Comparison of ENCODE assay signal across 24 cellular contexts in genomic region chr4:1591107-1591506, GRCh38.
"Had no signal": no experiment of that assay in that cellular context is flagged by ENCODE, and none has a peak within 500 bp of the region (broad histone marks: within the 10 kb centered on the region; RNA-seq: fewer than 3 reads in every experiment).

No MANE protein-coding gene starts in this region.

- H3K27me3 ChIP-seq: ovary, right lobe of liver, thyroid gland had no signal

- H3K27ac ChIP-seq: dorsolateral prefrontal cortex, epithelial cell of prostate, gastrocnemius medialis, left lung, lower lobe of right lung, ovary, psoas muscle, right lobe of liver, stomach, thyroid gland had no signal

- H3K27ac Mint-ChIP-seq: naive thymus-derived CD8-positive, alpha-beta T cell; nephron progenitor cell; stimulated activated effector memory CD8-positive, alpha-beta T cell treated with anti-CD3 and anti-CD28 coated beads, Interleukin-12 subunit alpha, Interleukin-12 subunit beta, amount 100 ng/mL, for 72 hours; type B pancreatic cell had no signal

- H3K36me3 Mint-ChIP-seq: stimulated activated effector memory CD8-positive, alpha-beta T cell treated with anti-CD3 and anti-CD28 coated beads, Interleukin-12 subunit alpha, Interleukin-12 subunit beta, amount 100 ng/mL, for 72 hours; type B pancreatic cell had no signal

- ATAC-seq: esophagus mucosa; gastrocnemius medialis; naive thymus-derived CD8-positive, alpha-beta T cell; psoas muscle; right lobe of liver; stimulated activated effector memory CD8-positive, alpha-beta T cell treated with anti-CD3 and anti-CD28 coated beads, Interleukin-12 subunit alpha, Interleukin-12 subunit beta, amount 100 ng/mL, for 72 hours had no signal

- H3K4me1 ChIP-seq: gastrocnemius medialis, left lung, lower lobe of right lung, psoas muscle, right lobe of liver, stomach, thyroid gland had no signal

- H3K36me3 ChIP-seq: gastrocnemius medialis, left lung, lower lobe of right lung, ovary, right lobe of liver, stomach, thyroid gland had no signal

- H3K4me1 Mint-ChIP-seq: naive thymus-derived CD8-positive, alpha-beta T cell; stimulated activated effector memory CD8-positive, alpha-beta T cell treated with anti-CD3 and anti-CD28 coated beads, Interleukin-12 subunit alpha, Interleukin-12 subunit beta, amount 100 ng/mL, for 72 hours had no signal

- H3K4me2 ChIP-seq: smooth muscle cell had no signal

- FAIRE-seq: kidney had no signal

- H3K4me3 ChIP-seq: dorsolateral prefrontal cortex, left lung, lower lobe of right lung, ovary, psoas muscle, right lobe of liver, smooth muscle cell, stomach, thyroid gland had no signal

- DNase-seq: effector CD4-positive, alpha-beta T cell; foreskin fibroblast; gastrocnemius medialis; head of caudate nucleus; naive thymus-derived CD8-positive, alpha-beta T cell; nephron progenitor cell; nucleus accumbens; stimulated activated CD4-positive, alpha-beta T cell treated with anti-CD3 and anti-CD28 coated beads, Interleukin-2, amount 100 ng/mL, for 24 hours; stimulated activated CD4-positive, alpha-beta T cell treated with anti-CD3 and anti-CD28 coated beads, Interleukin-4, amount 100 ng/mL, for 24 hours; stimulated activated naive CD4-positive, alpha-beta T cell treated with Interleukin-2 at 50 U/mL for 16 hours; stomach; thyroid gland had no signal

- H3K4me3 Mint-ChIP-seq: naive thymus-derived CD8-positive, alpha-beta T cell; nephron progenitor cell; stimulated activated effector memory CD8-positive, alpha-beta T cell treated with anti-CD3 and anti-CD28 coated beads, Interleukin-12 subunit alpha, Interleukin-12 subunit beta, amount 100 ng/mL, for 72 hours; type B pancreatic cell had no signal

- H3K9me3 ChIP-seq: thyroid gland had no signal
